ENCODE assay signal across 34 cellular contexts in genomic region chrX:12615061-12615460, GRCh38.
"Had no signal": no experiment of that assay in that cellular context is flagged by ENCODE, and none has a peak within 500 bp of the region (broad histone marks: within the 10 kb centered on the region; RNA-seq: fewer than 3 reads in every experiment).

No MANE protein-coding gene starts in this region.

- H3K27ac Mint-ChIP-seq: activated B cell treated with CpG ODN at 0.5 μM for 24 hours; activated CD8-positive, alpha-beta T cell treated with anti-CD3 and anti-CD28 coated beads for 36 hours; activated naive CD4-positive, alpha-beta T cell treated with anti-CD3 and anti-CD28 coated beads, Interleukin-2, amount 50 U/mL, for 24 hours; activated naive CD8-positive, alpha-beta T cell treated with anti-CD3 and anti-CD28 coated beads for 36 hours; activated naive CD8-positive, alpha-beta T cell treated with anti-CD3 and anti-CD28 coated beads, Interleukin-2, amount 50 U/mL, for 24 hours; activated T-helper 17 cell treated with anti-CD3 and anti-CD28 coated beads, Interleukin-2, amount 50 U/mL, for 72 hours; brain; T-helper 17 cell; T-helper 2 cell treated with Interferon-gamma antibody and Interleukin-4, amounts not matched to agents 5 μg/mL and 100 μg/mL, for 36 hours had no signal

- H3K36me3 ChIP-seq: adrenal gland, colonic mucosa, heart right ventricle, WERI-Rb-1 had no signal

- H3K4me3 ChIP-seq: adrenal gland, colonic mucosa, heart right ventricle had no signal

- H3K27ac ChIP-seq: adrenal gland, colonic mucosa, heart right ventricle, WERI-Rb-1 had no signal

- FAIRE-seq: endometrium, endothelial cell of umbilical vein, frontal cortex had no signal

- H3K4me1 ChIP-seq: adrenal gland, colonic mucosa, heart right ventricle had no signal

- H3K27me3 ChIP-seq: colonic mucosa, heart right ventricle had no signal

- H3K9me3 ChIP-seq: adrenal gland, colonic mucosa had no signal

- H3K4me1 Mint-ChIP-seq: activated B cell treated with CpG ODN at 0.5 μM for 24 hours; activated naive CD4-positive, alpha-beta T cell treated with anti-CD3 and anti-CD28 coated beads, Interleukin-2, amount 50 U/mL, for 24 hours; activated naive CD8-positive, alpha-beta T cell treated with anti-CD3 and anti-CD28 coated beads for 36 hours; activated naive CD8-positive, alpha-beta T cell treated with anti-CD3 and anti-CD28 coated beads, Interleukin-2, amount 50 U/mL, for 24 hours; activated T-helper 17 cell treated with anti-CD3 and anti-CD28 coated beads, Interleukin-2, amount 50 U/mL, for 72 hours; brain; T-helper 17 cell had no signal

- H3K36me3 Mint-ChIP-seq: activated naive CD4-positive, alpha-beta T cell treated with anti-CD3 and anti-CD28 coated beads, Interleukin-2, amount 50 U/mL, for 24 hours; activated naive CD8-positive, alpha-beta T cell treated with anti-CD3 and anti-CD28 coated beads for 36 hours; brain had no signal

- DNase-seq: activated B cell treated with CpG ODN at 0.5 μM for 24 hours; activated CD4-positive, alpha-beta T cell treated with anti-CD3 and anti-CD28 coated beads for 48 hours; activated CD4-positive, alpha-beta T cell treated with anti-CD3 and anti-CD28 coated beads, Interleukin-2, amount 50 U/mL, for 1 hour; activated CD4-positive, alpha-beta T cell treated with anti-CD3 and anti-CD28 coated beads, Interleukin-2, amount 50 U/mL, for 48 hours; activated CD8-positive, alpha-beta memory T cell treated with anti-CD3 and anti-CD28 coated beads for 24 hours; activated CD8-positive, alpha-beta T cell treated with anti-CD3 and anti-CD28 coated beads for 36 hours; activated effector memory CD4-positive, alpha-beta T cell treated with Interleukin-2 at 50 U/mL for 16 hours; activated gamma-delta T cell treated with Interleukin-2 at 50 U/mL for 16 hours; activated naive CD4-positive, alpha-beta T cell treated with Interleukin-2 at 50 U/mL for 16 hours; activated naive CD8-positive, alpha-beta T cell treated with anti-CD3 and anti-CD28 coated beads for 36 hours; activated naive CD8-positive, alpha-beta T cell treated with anti-CD3 and anti-CD28 coated beads, Interleukin-2, amount 50 U/mL, for 24 hours; activated T-cell treated with anti-CD3 and anti-CD28 coated beads, Interleukin-2, amount 50 U/mL, for 4 hours; adrenal gland; amygdala; aorta; caudate nucleus; cerebellar nuclear complex; colonic mucosa; effector CD8-positive, alpha-beta T cell; foreskin fibroblast; heart right ventricle; T-helper 1 cell; T-helper 17 cell; T1000; WERI-Rb-1 had no signal

- H3K4me3 Mint-ChIP-seq: activated B cell treated with CpG ODN at 0.5 μM for 24 hours; activated CD8-positive, alpha-beta T cell treated with anti-CD3 and anti-CD28 coated beads for 36 hours; activated naive CD4-positive, alpha-beta T cell treated with anti-CD3 and anti-CD28 coated beads, Interleukin-2, amount 50 U/mL, for 24 hours; activated naive CD8-positive, alpha-beta T cell treated with anti-CD3 and anti-CD28 coated beads for 36 hours; activated naive CD8-positive, alpha-beta T cell treated with anti-CD3 and anti-CD28 coated beads, Interleukin-2, amount 50 U/mL, for 24 hours; activated T-cell treated with anti-CD3 and anti-CD28 coated beads, Interleukin-2, amount 50 U/mL, for 4 hours; activated T-helper 17 cell treated with anti-CD3 and anti-CD28 coated beads, Interleukin-2, amount 50 U/mL, for 72 hours; brain; T-helper 17 cell; T-helper 2 cell treated with Interferon-gamma antibody and Interleukin-4, amounts not matched to agents 5 μg/mL and 100 μg/mL, for 36 hours had no signal

- ATAC-seq: activated CD4-positive, CD25-positive, alpha-beta regulatory T cell treated with anti-CD3 and anti-CD28 coated beads, Interleukin-2, amount 50 U/mL, for 24 hours; activated CD8-positive, alpha-beta T cell treated with anti-CD3 and anti-CD28 coated beads for 36 hours; activated naive CD8-positive, alpha-beta T cell treated with anti-CD3 and anti-CD28 coated beads, Interleukin-2, amount 50 U/mL, for 24 hours; activated T-cell treated with anti-CD3 and anti-CD28 coated beads, Interleukin-2, amount 50 U/mL, for 4 hours; activated T-helper 17 cell treated with anti-CD3 and anti-CD28 coated beads, Interleukin-2, amount 50 U/mL, for 72 hours; esophagus mucosa; heart right ventricle; T-helper 17 cell had no signal

- H3K9me3 Mint-ChIP-seq: activated B cell treated with CpG ODN at 0.5 μM for 24 hours; activated CD8-positive, alpha-beta T cell treated with anti-CD3 and anti-CD28 coated beads for 36 hours; activated naive CD4-positive, alpha-beta T cell treated with anti-CD3 and anti-CD28 coated beads, Interleukin-2, amount 50 U/mL, for 24 hours; activated naive CD8-positive, alpha-beta T cell treated with anti-CD3 and anti-CD28 coated beads for 36 hours; activated naive CD8-positive, alpha-beta T cell treated with anti-CD3 and anti-CD28 coated beads, Interleukin-2, amount 50 U/mL, for 24 hours; activated T-cell treated with anti-CD3 and anti-CD28 coated beads, Interleukin-2, amount 50 U/mL, for 4 hours; activated T-helper 17 cell treated with anti-CD3 and anti-CD28 coated beads, Interleukin-2, amount 50 U/mL, for 72 hours; T-helper 2 cell treated with Interferon-gamma antibody and Interleukin-4, amounts not matched to agents 5 μg/mL and 100 μg/mL, for 36 hours had no signal

- H3K27me3 Mint-ChIP-seq: activated B cell treated with CpG ODN at 0.5 μM for 24 hours; activated CD8-positive, alpha-beta T cell treated with anti-CD3 and anti-CD28 coated beads for 36 hours; activated naive CD8-positive, alpha-beta T cell treated with anti-CD3 and anti-CD28 coated beads for 36 hours; brain; T-helper 17 cell had no signal
